12 cellular contexts compared by ENCODE assay signal in the genomic region with DNA sequence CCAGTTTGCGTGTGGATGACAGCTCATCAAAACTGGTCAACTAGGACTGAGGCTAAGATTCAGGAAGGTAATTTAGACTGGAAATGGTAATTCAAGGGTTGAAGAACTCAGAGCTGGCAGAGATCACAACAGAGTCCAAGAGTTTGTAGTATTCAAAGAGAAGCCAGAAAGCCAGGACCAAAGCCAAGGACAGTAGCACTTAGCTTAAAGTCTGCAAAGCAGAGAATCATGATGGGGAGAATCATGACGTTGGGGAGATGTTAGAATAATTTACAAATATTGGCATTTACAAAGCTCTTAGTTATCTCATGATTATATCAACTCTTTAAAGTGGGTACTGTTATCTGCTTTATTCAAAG. TPM values are rescaled to one million over a fixed set of nuclear protein-coding genes. Genes with fewer than 3 reads are reported as not detected.
DNase-seq lines count a peak whose midpoint lies in the region; ATAC-seq and TF ChIP-seq lines count a peak whose summit lies in the region.
"Had no signal": no experiment of that assay in that cellular context is flagged by ENCODE, and none has a peak within 500 bp of the region (broad histone marks: within the 10 kb centered on the region; RNA-seq: fewer than 3 reads in every experiment).

No MANE protein-coding gene starts in this region.

- peaks cover 52% of the 10 kb centered on the region for H3K4me1 Mint-ChIP-seq in activated naive CD8-positive, alpha-beta T cell treated with anti-CD3 and anti-CD28 coated beads, Interleukin-2, amount 50 U/mL, for 24 hours
- H3K4me1 Mint-ChIP-seq in nephron progenitor cell (peaks cover 10% of the 10 kb centered on the region), WTC11 (peaks cover 19% of the 10 kb centered on the region)

- H2AFZ ChIP-seq in MM.1S (ENCODE audit: low read length) = no peak overlapping the region

- H3K27ac Mint-ChIP-seq in activated naive CD8-positive, alpha-beta T cell treated with anti-CD3 and anti-CD28 coated beads, Interleukin-2, amount 50 U/mL, for 24 hours = peak overlapping the region; percentile 78
- H3K27ac Mint-ChIP-seq in nephron progenitor cell (peak overlapping the region; percentile 25), WTC11 (no peak overlapping the region)

- H3K27me3 Mint-ChIP-seq in activated naive CD8-positive, alpha-beta T cell treated with anti-CD3 and anti-CD28 coated beads, Interleukin-2, amount 50 U/mL, for 24 hours = no peaks in the 10 kb centered on the region
- H3K27me3 Mint-ChIP-seq in nephron progenitor cell (ENCODE audit: low read depth, poor library complexity) (no peaks in the 10 kb centered on the region), WTC11 (ENCODE audit: low read depth) (no peaks in the 10 kb centered on the region)

- H3K27ac ChIP-seq in MM.1S (ENCODE audit: low read length) = no peak overlapping the region
- H3K27ac ChIP-seq: gastroesophageal sphincter had no signal

- no peaks in the 10 kb centered on the region for H3F3A ChIP-seq in MM.1S (ENCODE audit: insufficient read depth, low read length)

- CTCF ChIA-PET in WTC11 (lab: Charles Lee) = interaction anchor here (1.1 kb wide), 1 partner anchor 28 kb away, joined by 6 read pairs; no protein-coding TSS in a partner anchor

- no peaks in the 10 kb centered on the region for H3K9me2 ChIP-seq in MM.1S (replicated peaks; ENCODE audit: insufficient read depth, low read length)

- no peak for TF ChIP-seq CTCF in nephron progenitor cell (IDR thresholded peaks at IDR 0.05)
- TF ChIP-seq CTCF in WTC11 (IDR thresholded peaks at IDR 0.05) = no peak
- no peak for TF ChIP-seq CTCF in MM.1S (IDR thresholded peaks at IDR 0.05; ENCODE audit: low read length)
- no peak for TF ChIP-seq CTCF in GM13976 (IDR thresholded peaks at IDR 0.05; ENCODE audit: borderline replicate concordance, control extremely low read depth, extremely low read depth, insufficient read depth, missing control alignments)

- no peaks in the 10 kb centered on the region for H3K4me1 ChIP-seq in MM.1S (ENCODE audit: low read length)

- POLR2A ChIA-PET in WTC11 (lab: Charles Lee) = no interaction called here

- no peak for DNase-seq in activated naive CD8-positive, alpha-beta T cell treated with anti-CD3 and anti-CD28 coated beads, Interleukin-2, amount 50 U/mL, for 24 hours
- no peak for DNase-seq in nephron progenitor cell
- DNase-seq in DMS79 (lab: John Stamatoyannopoulos, UW) = no peak
- no peak for DNase-seq in WTC11 (ENCODE audit: low spot score)
- DNase-seq in MM.1S = no peak
- no peak for DNase-seq in GM13976 (ENCODE audit: low spot score)
- DNase-seq: activated gamma-delta T cell treated with Interleukin-2 at 50 U/mL for 16 hours, NCI-H146, occipital lobe had no signal

- H3K9me3 ChIP-seq in MM.1S (replicated peaks; ENCODE audit: insufficient read depth, low read length) = no peaks in the 10 kb centered on the region
- H3K9me3 ChIP-seq: gastroesophageal sphincter had no signal

- in situ Hi-C loops in GM13976 (cut with MboI; ENCODE audit: low sequenced_read_pairs, unreplicated experiment) = no loop called here

- no peaks in the 10 kb centered on the region for H3K9me3 Mint-ChIP-seq in activated naive CD8-positive, alpha-beta T cell treated with anti-CD3 and anti-CD28 coated beads, Interleukin-2, amount 50 U/mL, for 24 hours
- H3K9me3 Mint-ChIP-seq in nephron progenitor cell (no peaks in the 10 kb centered on the region), WTC11 (no peaks in the 10 kb centered on the region)

- no peak overlapping the region for H3K4me3 ChIP-seq in MM.1S (ENCODE audit: low read length)
- H3K4me3 ChIP-seq: gastroesophageal sphincter had no signal

- ATAC-seq in GM18868 (IDR thresholded peaks at IDR 0.05; ENCODE audit: unreplicated experiment) (peak; percentile 41), HG02885 (IDR thresholded peaks at IDR 0.05; ENCODE audit: poor library complexity, unreplicated experiment) (peak; percentile 21), WTC11 (no peak)
- no peak for ATAC-seq in activated naive CD8-positive, alpha-beta T cell treated with anti-CD3 and anti-CD28 coated beads, Interleukin-2, amount 50 U/mL, for 24 hours
- ATAC-seq: gastroesophageal sphincter had no signal

- peaks cover 47% of the 10 kb centered on the region for H3K79me2 ChIP-seq in MM.1S (ENCODE audit: low read length)

- H3K4me3 Mint-ChIP-seq in activated naive CD8-positive, alpha-beta T cell treated with anti-CD3 and anti-CD28 coated beads, Interleukin-2, amount 50 U/mL, for 24 hours = peak overlapping the region; percentile 26
- H3K4me3 Mint-ChIP-seq in nephron progenitor cell (no peak overlapping the region), WTC11 (no peak overlapping the region)

- no peaks in the 10 kb centered on the region; the same call in 1 of the 2 replicates for H3K36me3 ChIP-seq in MM.1S (replicated peaks; ENCODE audit: insufficient read depth, low read length)

- no peak overlapping the region for H3K9ac ChIP-seq in MM.1S (ENCODE audit: low read length)

- peaks cover 21% of the 10 kb centered on the region for H3K36me3 Mint-ChIP-seq in activated naive CD8-positive, alpha-beta T cell treated with anti-CD3 and anti-CD28 coated beads, Interleukin-2, amount 50 U/mL, for 24 hours (ENCODE audit: low read depth)
- H3K36me3 Mint-ChIP-seq in nephron progenitor cell (ENCODE audit: low read depth) = peaks cover 40% of the 10 kb centered on the region
- peaks cover 18% of the 10 kb centered on the region for H3K36me3 Mint-ChIP-seq in WTC11

- no peaks in the 10 kb centered on the region for H4K20me1 ChIP-seq in MM.1S (ENCODE audit: insufficient read depth, low read length)

- no peak overlapping the region for H3K4me2 ChIP-seq in MM.1S (ENCODE audit: low read depth, low read length)

- no peaks in the 10 kb centered on the region for H3K27me3 ChIP-seq in MM.1S (replicated peaks; ENCODE audit: insufficient read depth, low read length)
- H3K27me3 ChIP-seq: gastroesophageal sphincter had no signal

TF ChIP-seq in WTC11, 78 proteins besides CTCF, POLR2A, EP300 and RAD21 (continues in another document):
- TF ChIP-seq GTF2I (CRISPR knock-in tag; conservative IDR thresholded peaks at IDR 0.05) (no peak), GABPB1 (CRISPR knock-in tag; IDR thresholded peaks at IDR 0.05) (no peak), NFYB (CRISPR knock-in tag; conservative IDR thresholded peaks at IDR 0.05; ENCODE audit: low read depth) (no peak), AFF4 (CRISPR knock-in tag; IDR thresholded peaks at IDR 0.05; ENCODE audit: borderline replicate concordance) (no peak), ZNF317 (CRISPR knock-in tag; IDR thresholded peaks at IDR 0.05; ENCODE audit: borderline replicate concordance, low read depth) (no peak)
- TF ChIP-seq, protein P1, sequence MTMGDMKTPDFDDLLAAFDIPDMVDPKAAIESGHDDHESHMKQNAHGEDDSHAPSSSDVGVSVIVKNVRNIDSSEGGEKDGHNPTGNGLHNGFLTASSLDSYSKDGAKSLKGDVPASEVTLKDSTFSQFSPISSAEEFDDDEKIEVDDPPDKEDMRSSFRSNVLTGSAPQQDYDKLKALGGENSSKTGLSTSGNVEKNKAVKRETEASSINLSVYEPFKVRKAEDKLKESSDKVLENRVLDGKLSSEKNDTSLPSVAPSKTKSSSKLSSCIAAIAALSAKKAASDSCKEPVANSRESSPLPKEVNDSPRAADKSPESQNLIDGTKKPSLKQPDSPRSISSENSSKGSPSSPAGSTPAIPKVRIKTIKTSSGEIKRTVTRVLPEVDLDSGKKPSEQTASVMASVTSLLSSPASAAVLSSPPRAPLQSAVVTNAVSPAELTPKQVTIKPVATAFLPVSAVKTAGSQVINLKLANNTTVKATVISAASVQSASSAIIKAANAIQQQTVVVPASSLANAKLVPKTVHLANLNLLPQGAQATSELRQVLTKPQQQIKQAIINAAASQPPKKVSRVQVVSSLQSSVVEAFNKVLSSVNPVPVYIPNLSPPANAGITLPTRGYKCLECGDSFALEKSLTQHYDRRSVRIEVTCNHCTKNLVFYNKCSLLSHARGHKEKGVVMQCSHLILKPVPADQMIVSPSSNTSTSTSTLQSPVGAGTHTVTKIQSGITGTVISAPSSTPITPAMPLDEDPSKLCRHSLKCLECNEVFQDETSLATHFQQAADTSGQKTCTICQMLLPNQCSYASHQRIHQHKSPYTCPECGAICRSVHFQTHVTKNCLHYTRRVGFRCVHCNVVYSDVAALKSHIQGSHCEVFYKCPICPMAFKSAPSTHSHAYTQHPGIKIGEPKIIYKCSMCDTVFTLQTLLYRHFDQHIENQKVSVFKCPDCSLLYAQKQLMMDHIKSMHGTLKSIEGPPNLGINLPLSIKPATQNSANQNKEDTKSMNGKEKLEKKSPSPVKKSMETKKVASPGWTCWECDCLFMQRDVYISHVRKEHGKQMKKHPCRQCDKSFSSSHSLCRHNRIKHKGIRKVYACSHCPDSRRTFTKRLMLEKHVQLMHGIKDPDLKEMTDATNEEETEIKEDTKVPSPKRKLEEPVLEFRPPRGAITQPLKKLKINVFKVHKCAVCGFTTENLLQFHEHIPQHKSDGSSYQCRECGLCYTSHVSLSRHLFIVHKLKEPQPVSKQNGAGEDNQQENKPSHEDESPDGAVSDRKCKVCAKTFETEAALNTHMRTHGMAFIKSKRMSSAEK (CRISPR knock-in tag; IDR thresholded peaks at IDR 0.05; ENCODE audit: borderline replicate concordance) = no peak

RNA-seq across cellular contexts. Expression of gene RNF11, which starts 32.6 kb away (rescaled TPM):
- 45.5 to 50.8 TPM (median 46.1 TPM) in 3 replicates for total RNA-seq in WTC11 (2021)

Comparison
In these comparisons a context has a peak if more than half of its experiments do, and no peak if none do; other contexts are left out.
1. ATAC-seq: peak in GM18868 (single experiment) and HG02885 (single experiment); none in activated naive CD8-positive, alpha-beta T cell treated with anti-CD3 and anti-CD28 coated beads, Interleukin-2, amount 50 U/mL, for 24 hours (single experiment) and WTC11 (single experiment).